ENCODE assay signal across 3 cellular contexts in the genomic region with DNA sequence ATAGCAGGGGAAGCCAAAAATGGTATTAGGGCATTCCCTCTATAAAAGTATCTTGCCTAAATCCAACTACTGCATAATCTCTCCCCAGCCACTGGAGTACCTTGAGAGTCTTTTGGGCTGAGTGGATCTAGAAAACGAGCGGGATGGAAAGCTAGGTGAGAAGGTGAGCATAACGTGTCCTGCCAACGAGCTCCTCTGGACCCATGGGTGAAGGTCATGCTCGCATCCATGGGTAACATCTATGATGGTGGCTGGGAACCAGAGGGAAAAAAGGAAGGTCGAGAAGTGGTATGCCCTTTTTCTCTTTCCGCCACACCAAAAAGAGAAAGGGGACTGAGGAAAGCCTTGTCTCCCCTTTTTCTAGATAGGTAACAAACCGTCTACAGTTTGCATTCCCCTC.
TF ChIP-seq lines count a peak whose summit lies in the region.

No MANE protein-coding gene starts in this region.

TF ChIP-seq in SK-N-SH, 30 proteins besides CTCF, POLR2A, EP300 and RAD21:
- TF ChIP-seq ELF1 (IDR thresholded peaks at IDR 0.05) (no peak), MXI1 (IDR thresholded peaks at IDR 0.05; ENCODE audit: low read depth, low read length) (no peak), JUND (IDR thresholded peaks at IDR 0.05) (no peak), PBX3 (IDR thresholded peaks at IDR 0.05) (no peak), TCF12 (IDR thresholded peaks at IDR 0.05) (no peak), EZH2phosphoT487 (IDR thresholded peaks at IDR 0.05; ENCODE audit: borderline replicate concordance, low read depth) (no peak), FOSL2 (IDR thresholded peaks at IDR 0.05; ENCODE audit: borderline replicate concordance, low read depth) (no peak), RCOR1 (IDR thresholded peaks at IDR 0.05; ENCODE audit: low read length) (no peak), SIN3A (IDR thresholded peaks at IDR 0.05; ENCODE audit: borderline replicate concordance, low read depth, low read length) (no peak), TEAD4 (IDR thresholded peaks at IDR 0.05; ENCODE audit: borderline replicate concordance, insufficient read depth) (no peak), POLR2AphosphoS5 (IDR thresholded peaks at IDR 0.05; ENCODE audit: low read depth, low read length) (no peak), NFIC (IDR thresholded peaks at IDR 0.05; ENCODE audit: borderline replicate concordance) (no peak), TAF1 (IDR thresholded peaks at IDR 0.05; ENCODE audit: borderline replicate concordance, low read depth, low read length) (no peak)
- TF ChIP-seq, protein P1, sequence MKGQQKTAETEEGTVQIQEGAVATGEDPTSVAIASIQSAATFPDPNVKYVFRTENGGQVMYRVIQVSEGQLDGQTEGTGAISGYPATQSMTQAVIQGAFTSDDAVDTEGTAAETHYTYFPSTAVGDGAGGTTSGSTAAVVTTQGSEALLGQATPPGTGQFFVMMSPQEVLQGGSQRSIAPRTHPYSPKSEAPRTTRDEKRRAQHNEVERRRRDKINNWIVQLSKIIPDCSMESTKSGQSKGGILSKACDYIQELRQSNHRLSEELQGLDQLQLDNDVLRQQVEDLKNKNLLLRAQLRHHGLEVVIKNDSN (IDR thresholded peaks at IDR 0.05; ENCODE audit: borderline replicate concordance, low read depth): no peak
- TF ChIP-seq, protein P2, sequence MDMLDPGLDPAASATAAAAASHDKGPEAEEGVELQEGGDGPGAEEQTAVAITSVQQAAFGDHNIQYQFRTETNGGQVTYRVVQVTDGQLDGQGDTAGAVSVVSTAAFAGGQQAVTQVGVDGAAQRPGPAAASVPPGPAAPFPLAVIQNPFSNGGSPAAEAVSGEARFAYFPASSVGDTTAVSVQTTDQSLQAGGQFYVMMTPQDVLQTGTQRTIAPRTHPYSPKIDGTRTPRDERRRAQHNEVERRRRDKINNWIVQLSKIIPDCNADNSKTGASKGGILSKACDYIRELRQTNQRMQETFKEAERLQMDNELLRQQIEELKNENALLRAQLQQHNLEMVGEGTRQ (IDR thresholded peaks at IDR 0.05; ENCODE audit: borderline replicate concordance, low read depth, low read length): no peak
TF ChIP-seq in SK-N-SH: peak in this region for 0.

TF ChIP-seq in SK-N-SH treated with all-trans-retinoic acid at 6 μM for 48 hours, 23 proteins besides CTCF, POLR2A, EP300 and RAD21:
- TF ChIP-seq OSR1 (CRISPR knock-in tag; IDR thresholded peaks at IDR 0.05): no peak
- TF ChIP-seq ZNF565 (CRISPR knock-in tag; conservative IDR thresholded peaks at IDR 0.05; ENCODE audit: low read depth): no peak
TF ChIP-seq in SK-N-SH treated with all-trans-retinoic acid at 6 μM for 48 hours: peak in this region for 0.

TF ChIP-seq in H1, 55 proteins besides CTCF, POLR2A, EP300 and RAD21:
- 0 out of 2 replicates have a peak, but pooled peaks have one; percentile 11 for TF ChIP-seq TCF12 (IDR thresholded peaks at IDR 0.05; ENCODE audit: low read depth, low read length)
- no peak for TF ChIP-seq MAFK (IDR thresholded peaks at IDR 0.05; ENCODE audit: low read depth, low read length)
- 0 out of 2 replicates have a peak, but pooled peaks have one; percentile 89 for TF ChIP-seq CBX5 (IDR thresholded peaks at IDR 0.05; ENCODE audit: low read depth, low read length)
- no peak for TF ChIP-seq SP2 (IDR thresholded peaks at IDR 0.05; ENCODE audit: low read length)
